ENCODE assay signal across 1 cellular context in genomic region chr16:84043486-84044107, GRCh38.
TF ChIP-seq lines count a peak whose summit lies in the region.

No MANE protein-coding gene starts in this region.

TF ChIP-seq in HepG2, 621 proteins besides CTCF, POLR2A, EP300 and RAD21 (continues in another document):
- TF ChIP-seq ZNF44 (CRISPR knock-in tag; IDR thresholded peaks at IDR 0.05), result no peak
- no peak for TF ChIP-seq BCLAF1 (IDR thresholded peaks at IDR 0.05)
- TF ChIP-seq PAX8 (CRISPR knock-in tag; IDR thresholded peaks at IDR 0.05; ENCODE audit: borderline replicate concordance), result no peak
- TF ChIP-seq RNF219 (CRISPR knock-in tag; IDR thresholded peaks at IDR 0.05), result no peak
- peak; percentile 44; the same call in 1 of the 2 replicates for TF ChIP-seq THAP9 (CRISPR knock-in tag; IDR thresholded peaks at IDR 0.05; ENCODE audit: borderline replicate concordance)
- 0 out of 2 replicates have a peak, but pooled peaks have one; percentile 0 for TF ChIP-seq RXRA (CRISPR knock-in tag; IDR thresholded peaks at IDR 0.05)
- TF ChIP-seq YY1 (IDR thresholded peaks at IDR 0.05; ENCODE audit: insufficient read depth, insufficient replicate concordance, low read depth, low read length), result no peak
- TF ChIP-seq TFAP4 (IDR thresholded peaks at IDR 0.05; ENCODE audit: borderline replicate concordance, low read depth), result 0 out of 2 replicates have a peak, but pooled peaks have one; percentile 5
- no peak for TF ChIP-seq HNRNPK (IDR thresholded peaks at IDR 0.05; ENCODE audit: low read depth, low read length, poor library complexity, severe bottlenecking)
- TF ChIP-seq SNAPC4 (CRISPR knock-in tag; IDR thresholded peaks at IDR 0.05), result no peak
- no peak for TF ChIP-seq ARNT (IDR thresholded peaks at IDR 0.05)
- peak; percentile 39; the same call in 1 of the 2 replicates for TF ChIP-seq ZNF589 (CRISPR knock-in tag; conservative IDR thresholded peaks at IDR 0.05)
- no peak for TF ChIP-seq AGO1 (IDR thresholded peaks at IDR 0.05; ENCODE audit: low read depth, low read length, poor library complexity, severe bottlenecking)
- no peak for TF ChIP-seq ZNF343 (CRISPR knock-in tag; IDR thresholded peaks at IDR 0.05)
- no peak for TF ChIP-seq SKI (IDR thresholded peaks at IDR 0.05; ENCODE audit: partially characterized antibody)
- TF ChIP-seq ZNF337 (CRISPR knock-in tag; IDR thresholded peaks at IDR 0.05; ENCODE audit: borderline replicate concordance, low read depth), result no peak
- no peak for TF ChIP-seq GFI1 (CRISPR knock-in tag; IDR thresholded peaks at IDR 0.05; ENCODE audit: borderline replicate concordance)
- 0 out of 2 replicates have a peak, but pooled peaks have one; percentile 20 for TF ChIP-seq CSRNP2 (CRISPR knock-in tag; conservative IDR thresholded peaks at IDR 0.05; ENCODE audit: low read depth)
- no peak for TF ChIP-seq HINFP (CRISPR knock-in tag; IDR thresholded peaks at IDR 0.05; ENCODE audit: low read depth)
- peak; percentile 62; the same call in 1 of the 2 replicates for TF ChIP-seq ZNF281 (CRISPR knock-in tag; IDR thresholded peaks at IDR 0.05; ENCODE audit: borderline replicate concordance)
- 0 out of 2 replicates have a peak, but pooled peaks have one; percentile 29 for TF ChIP-seq ZBTB34 (CRISPR knock-in tag; IDR thresholded peaks at IDR 0.05)
- TF ChIP-seq MLXIP (CRISPR knock-in tag; IDR thresholded peaks at IDR 0.05; ENCODE audit: borderline replicate concordance), result no peak
- TF ChIP-seq ZNF780A (CRISPR knock-in tag; IDR thresholded peaks at IDR 0.05), result peak; percentile 39; the same call in 1 of the 2 replicates
- TF ChIP-seq RFXAP (CRISPR knock-in tag; IDR thresholded peaks at IDR 0.05; ENCODE audit: borderline replicate concordance), result peak; percentile 5; the same call in 1 of the 2 replicates
